18 cellular contexts compared by ENCODE assay signal in genomic region chr12:132061641-132062430, GRCh38.
"Had no signal": no experiment of that assay in that cellular context is flagged by ENCODE, and none has a peak within 500 bp of the region (broad histone marks: within the 10 kb centered on the region; RNA-seq: fewer than 3 reads in every experiment).

No MANE protein-coding gene starts in this region.

- H3K9ac ChIP-seq: parathyroid adenoma had no signal

- H3K27ac ChIP-seq: epithelial cell of prostate, heart left ventricle, lower lobe of right lung, parathyroid adenoma, transverse colon had no signal

- H3K4me1 ChIP-seq: lower lobe of right lung, parathyroid adenoma, transverse colon had no signal

- H3K4me3 Mint-ChIP-seq: activated T-helper 1 cell treated with anti-CD3 and anti-CD28 coated beads, Interleukin-12 subunit alpha, Interleukin-12 subunit beta, Interleukin-2, Interleukin-4 antibody, amounts not matched to agents 30 ng/mL and 10 ng/mL and 1 ng/mL, durations not matched to agents 14 hours and 24 hours and 36 hours; mesothelial cell of epicardium had no signal

- H3K4me3 ChIP-seq: heart left ventricle, lower lobe of right lung, transverse colon had no signal

- H3K9me3 Mint-ChIP-seq: activated T-helper 1 cell treated with anti-CD3 and anti-CD28 coated beads, Interleukin-12 subunit alpha, Interleukin-12 subunit beta, Interleukin-2, Interleukin-4 antibody, amounts not matched to agents 30 ng/mL and 10 ng/mL and 1 ng/mL, durations not matched to agents 14 hours and 24 hours and 36 hours; mesothelial cell of epicardium had no signal

- H3K9me3 ChIP-seq: heart left ventricle, lower lobe of right lung, transverse colon had no signal

- H3K27ac Mint-ChIP-seq: activated T-helper 1 cell treated with anti-CD3 and anti-CD28 coated beads, Interleukin-12 subunit alpha, Interleukin-12 subunit beta, Interleukin-2, Interleukin-4 antibody, amounts not matched to agents 30 ng/mL and 10 ng/mL and 1 ng/mL, durations not matched to agents 14 hours and 24 hours and 36 hours; mesothelial cell of epicardium had no signal

- H3K79me2 ChIP-seq: parathyroid adenoma had no signal

- DNase-seq: activated CD4-positive, alpha-beta T cell treated with anti-CD3 and anti-CD28 coated beads for 4 hours; activated CD8-positive, alpha-beta memory T cell treated with anti-CD3 and anti-CD28 coated beads, Interleukin-2, amount 50 U/mL, for 48 hours; activated naive CD4-positive, alpha-beta T cell treated with Interleukin-2 at 50 U/mL for 16 hours; cerebellar nuclear complex; effector CD8-positive, alpha-beta T cell; heart left ventricle; left cardiac atrium; lower lobe of right lung; retina; stimulated activated CD4-positive, alpha-beta T cell treated with anti-CD3 and anti-CD28 coated beads, Interleukin-15, amount 100 ng/mL, for 24 hours; stimulated activated CD4-positive, alpha-beta T cell treated with anti-CD3 and anti-CD28 coated beads, Interleukin-4, amount 100 ng/mL, for 1 hour; stimulated activated naive CD4-positive, alpha-beta T cell treated with Interleukin-2 at 50 U/mL for 16 hours; T-helper 2 cell; transverse colon had no signal

- H3K27me3 ChIP-seq: heart left ventricle, transverse colon had no signal

- H3K4me1 Mint-ChIP-seq: mesothelial cell of epicardium had no signal

- ATAC-seq: left cardiac atrium, lower lobe of right lung had no signal

- H2AFZ ChIP-seq: parathyroid adenoma had no signal
